18 cellular contexts compared by ENCODE assay signal in the genomic region with DNA sequence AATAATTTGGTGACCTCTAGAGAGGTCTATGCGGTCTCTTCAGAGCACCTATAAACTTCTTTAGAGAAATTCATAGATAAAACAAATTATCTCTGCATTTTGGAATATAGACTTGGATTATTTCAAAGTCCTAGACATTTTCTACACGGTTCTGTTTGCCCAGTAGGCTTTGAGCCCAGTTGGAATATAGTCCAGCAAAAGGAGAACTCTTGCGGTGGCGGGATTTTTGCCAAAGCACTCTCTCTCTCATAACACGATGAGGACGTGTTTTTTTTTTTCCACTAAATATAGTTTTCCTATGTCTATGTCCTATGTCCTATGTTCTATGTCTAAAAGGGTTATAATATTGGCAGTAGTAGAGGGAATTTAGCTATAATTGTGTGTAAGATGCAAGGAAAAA.
"Had no signal": no experiment of that assay in that cellular context is flagged by ENCODE, and none has a peak within 500 bp of the region (broad histone marks: within the 10 kb centered on the region; RNA-seq: fewer than 3 reads in every experiment).

No MANE protein-coding gene starts in this region.

- H3K27me3 ChIP-seq: adrenal gland, ascending aorta, brain microvascular endothelial cell, heart left ventricle, pancreas, tibial nerve had no signal

- H3K27ac ChIP-seq: adrenal gland, ascending aorta, brain microvascular endothelial cell, heart left ventricle, left ventricle myocardium inferior, pancreas, tibial nerve had no signal

- H3K4me3 Mint-ChIP-seq: memory B cell, nephron progenitor cell, WTC11 had no signal

- H3K4me1 Mint-ChIP-seq: nephron progenitor cell, WTC11 had no signal

- H3K36me3 ChIP-seq: adrenal gland, ascending aorta, brain microvascular endothelial cell, heart left ventricle, left ventricle myocardium inferior, pancreas, tibial nerve had no signal

- H3K36me3 Mint-ChIP-seq: activated naive CD4-positive, alpha-beta T cell treated with anti-CD3 and anti-CD28 coated beads, Interleukin-2, amount 50 U/mL, for 72 hours; memory B cell; WTC11 had no signal

- H3K4me3 ChIP-seq: adrenal gland, ascending aorta, heart left ventricle, left ventricle myocardium inferior, pancreas, tibial nerve had no signal

- ATAC-seq: activated naive CD4-positive, alpha-beta T cell treated with anti-CD3 and anti-CD28 coated beads, Interleukin-2, amount 50 U/mL, for 72 hours; heart left ventricle; pancreas; WTC11 had no signal

- DNase-seq: activated T-cell treated with anti-CD3 and anti-CD28 coated beads, Interleukin-2, amount 50 U/mL, for 1 hour; adrenal gland; brain microvascular endothelial cell; caudate nucleus; dermis blood vessel endothelial cell; effector memory CD4-positive, alpha-beta T cell; left ventricle myocardium inferior; nephron progenitor cell; pancreas; stimulated activated CD4-positive, alpha-beta T cell treated with anti-CD3 and anti-CD28 coated beads, Interleukin-4, amount 100 ng/mL, for 24 hours; stimulated activated naive CD4-positive, alpha-beta T cell treated with Interleukin-2 at 50 U/mL for 16 hours; T-helper 9 cell had no signal

- H3K9me3 ChIP-seq: adrenal gland, ascending aorta, heart left ventricle, left ventricle myocardium inferior, pancreas had no signal

- H3K27ac Mint-ChIP-seq: activated naive CD4-positive, alpha-beta T cell treated with anti-CD3 and anti-CD28 coated beads, Interleukin-2, amount 50 U/mL, for 72 hours; memory B cell; nephron progenitor cell; WTC11 had no signal

- H3K9me3 Mint-ChIP-seq: nephron progenitor cell had no signal
